Comparison of ENCODE assay signal across 18 cellular contexts in genomic region chr15:101031203-101031602, GRCh38.
DNase-seq lines count a peak whose midpoint lies in the region; ATAC-seq, FAIRE-seq and TF ChIP-seq lines count a peak whose summit lies in the region.
"Had no signal": no experiment of that assay in that cellular context is flagged by ENCODE, and none has a peak within 500 bp of the region (broad histone marks: within the 10 kb centered on the region; RNA-seq: fewer than 3 reads in every experiment).

No MANE protein-coding gene starts in this region.

- no peaks in the 10 kb centered on the region for H4K20me1 ChIP-seq in endothelial cell of umbilical vein (replicated peaks; ENCODE audit: control insufficient read depth, extremely low read depth, insufficient read depth, low read length)
- H4K20me1 ChIP-seq: BLaER1 had no signal

- TF ChIP-seq CTCF in Peyer's patch (IDR thresholded peaks at IDR 0.05): no peak
- TF ChIP-seq CTCF in endothelial cell of umbilical vein (IDR thresholded peaks at IDR 0.05; ENCODE audit: extremely low read depth in 1 of 2, insufficient read depth in 1 of 2, low read depth in 1 of 2, low read length in 2 of 2): no peak
- no peak for TF ChIP-seq CTCF in neural crest cell (conservative IDR thresholded peaks at IDR 0.05)

- H3K9me1 ChIP-seq in endothelial cell of umbilical vein (replicated peaks; ENCODE audit: control insufficient read depth, extremely low read depth, insufficient read depth, low read length): no peaks in the 10 kb centered on the region

- DNase-seq in HCEC 1CT (peak; percentile 17), Peyer's patch (peak in 2 of 3 donors; percentile 12 to 39), endothelial cell of umbilical vein (ENCODE audit: low read depth, low spot score) (peak; percentile 73), neural crest cell (ENCODE audit: low read depth, low spot score) (peak; percentile 0), kidney glomerular epithelial cell (lab: John Stamatoyannopoulos, UW) (no peak), NOMO-1 (lab: John Stamatoyannopoulos, UW; ENCODE audit: unreplicated experiment in 2 of 2) (no peak), MV-4-11 (lab: John Stamatoyannopoulos, UW) (no peak)
- DNase-seq: activated CD4-positive, alpha-beta T cell treated with anti-CD3 and anti-CD28 coated beads, Interleukin-2, amount 10 ng/mL, durations not matched to agents 24 days and 14 days; hippocampal formation; left ventricle myocardium inferior; NCI-H2081 treated with DMSO at 0.1 percent for 48 hours; stimulated activated CD4-positive, alpha-beta T cell treated with anti-CD3 and anti-CD28 coated beads, Interleukin-4, amount 100 ng/mL, for 1 hour; T-helper 9 cell had no signal

- intact Hi-C loops in endothelial cell of umbilical vein (cut with micrococcal nuclease): no loop called here

- H3K27ac ChIP-seq in Peyer's patch (no peak overlapping the region), endothelial cell of umbilical vein (ENCODE audit: insufficient read depth, low read depth, low read length) (no peak overlapping the region)
- H3K27ac ChIP-seq: BLaER1, left ventricle myocardium inferior, tibial artery had no signal

- no peak overlapping the region for H2AFZ ChIP-seq in endothelial cell of umbilical vein (ENCODE audit: low read depth, low read length)

- no peak overlapping the region for H3K4me3 ChIP-seq in Peyer's patch
- H3K4me3 ChIP-seq in endothelial cell of umbilical vein (replicated peaks in 1 of 3; ENCODE audit: insufficient read depth in 1 of 3, low read depth in 1 of 3, low read length in 3 of 3): no peak overlapping the region
- H3K4me3 ChIP-seq: BLaER1, left ventricle myocardium inferior, tibial artery had no signal

- H3K9me3 Mint-ChIP-seq in neural crest cell: peaks cover 8% of the 10 kb centered on the region

- no peak for ATAC-seq in GM18870 (IDR thresholded peaks at IDR 0.05; ENCODE audit: unreplicated experiment)
- ATAC-seq: activated T-helper 17 cell treated with anti-CD3 and anti-CD28 coated beads, Interleukin-2, amount 50 U/mL, for 72 hours; naive thymus-derived CD4-positive, alpha-beta T cell had no signal

- H3K79me2 ChIP-seq in endothelial cell of umbilical vein (ENCODE audit: control insufficient read depth, insufficient read depth, low read length): no peaks in the 10 kb centered on the region

- H3K4me3 Mint-ChIP-seq in neural crest cell: no peak overlapping the region
- H3K4me3 Mint-ChIP-seq: activated CD4-positive, alpha-beta T cell treated with anti-CD3 and anti-CD28 coated beads, Interleukin-2, amount 10 ng/mL, durations not matched to agents 24 days and 14 days; activated T-helper 17 cell treated with anti-CD3 and anti-CD28 coated beads, Interleukin-2, amount 50 U/mL, for 72 hours; naive thymus-derived CD4-positive, alpha-beta T cell had no signal

- H3K9me3 ChIP-seq in Peyer's patch (no peaks in the 10 kb centered on the region), endothelial cell of umbilical vein (replicated peaks; ENCODE audit: control insufficient read depth, insufficient read depth, low read length) (no peaks in the 10 kb centered on the region)

- H3K36me3 ChIP-seq in Peyer's patch (peaks cover 0 to 61% (median 0%) of the 10 kb centered on the region in 3 donors), endothelial cell of umbilical vein (ENCODE audit: control insufficient read depth in 2 of 2, extremely low read depth in 1 of 2, insufficient read depth in 2 of 2, low read length in 2 of 2) (peaks cover 0 to 7% of the 10 kb centered on the region in 2 experiments)
- H3K36me3 ChIP-seq: BLaER1 had no signal

- dilution Hi-C loops in endothelial cell of umbilical vein (cut with MboI; ENCODE audit: extremely low pct_ligation_motif_present, low sequenced_read_pairs): no loop called here

- TF ChIP-seq POLR2A in Peyer's patch (IDR thresholded peaks at IDR 0.05) (no peak), endothelial cell of umbilical vein (IDR thresholded peaks at IDR 0.05; ENCODE audit: low read depth, low read length) (no peak)

- peaks cover 18% of the 10 kb centered on the region for H3K4me1 Mint-ChIP-seq in neural crest cell
- H3K4me1 Mint-ChIP-seq: activated T-helper 17 cell treated with anti-CD3 and anti-CD28 coated beads, Interleukin-2, amount 50 U/mL, for 72 hours; naive thymus-derived CD4-positive, alpha-beta T cell had no signal

- H3K4me2 ChIP-seq in endothelial cell of umbilical vein (ENCODE audit: insufficient read depth, low read length): no peak overlapping the region
- H3K4me2 ChIP-seq: BLaER1 had no signal

- no peak overlapping the region for H3K9ac ChIP-seq in endothelial cell of umbilical vein (replicated peaks; ENCODE audit: extremely low read depth, insufficient read depth, low read length)
- H3K9ac ChIP-seq: BLaER1 had no signal

- no peak overlapping the region for H3K27ac Mint-ChIP-seq in neural crest cell (ENCODE audit: unreplicated experiment)
- H3K27ac Mint-ChIP-seq: activated CD4-positive, alpha-beta T cell treated with anti-CD3 and anti-CD28 coated beads, Interleukin-2, amount 10 ng/mL, durations not matched to agents 24 days and 14 days; activated T-helper 17 cell treated with anti-CD3 and anti-CD28 coated beads, Interleukin-2, amount 50 U/mL, for 72 hours; naive thymus-derived CD4-positive, alpha-beta T cell had no signal

- POLR2A ChIA-PET in endothelial cell of umbilical vein (lab: Charles Lee): no interaction called here

- CTCF ChIA-PET in endothelial cell of umbilical vein (lab: Charles Lee): interaction anchor here (1.6 to 1.7 kb wide), 2 partner anchors 9 to 23 kb away, joined by 4 to 5 read pairs; no protein-coding TSS in a partner anchor

- H3K4me1 ChIP-seq in Peyer's patch: no peaks in the 10 kb centered on the region
- no peaks in the 10 kb centered on the region for H3K4me1 ChIP-seq in endothelial cell of umbilical vein (ENCODE audit: control insufficient read depth, extremely low read depth, insufficient read depth, low read length)
- H3K4me1 ChIP-seq: tibial artery had no signal

- peak; percentile 79 for FAIRE-seq in endothelial cell of umbilical vein (lab: Jason Lieb, UNC)

- peaks cover 2% of the 10 kb centered on the region for H3K27me3 Mint-ChIP-seq in neural crest cell (ENCODE audit: low read depth)

- no TSS peak for BruUV-seq in endothelial cell of umbilical vein (replicated peaks; lab: Mats Ljungman, UMichigan)

- H3K36me3 Mint-ChIP-seq in neural crest cell (ENCODE audit: low read depth): peaks cover 8% of the 10 kb centered on the region

- H3K27me3 ChIP-seq in Peyer's patch (no peaks in the 10 kb centered on the region), endothelial cell of umbilical vein (ENCODE audit: control insufficient read depth in 2 of 2, insufficient read depth in 2 of 2, low read length in 2 of 2) (no peaks in the 10 kb centered on the region)
- H3K27me3 ChIP-seq: BLaER1, tibial artery had no signal

TF ChIP-seq in endothelial cell of umbilical vein, 7 proteins besides CTCF, POLR2A, EP300 and RAD21:
- TF ChIP-seq GATA2 (IDR thresholded peaks at IDR 0.05; ENCODE audit: insufficient read depth, insufficient read length, low read depth, low read length) (no peak), FOS (IDR thresholded peaks at IDR 0.05; ENCODE audit: borderline replicate concordance, insufficient read depth, low read length) (no peak), POLR2AphosphoS5 (IDR thresholded peaks at IDR 0.05; ENCODE audit: insufficient read depth, low read depth, low read length) (no peak), MYC (IDR thresholded peaks at IDR 0.05; ENCODE audit: low read depth, low read length) (no peak), EZH2 (IDR thresholded peaks at IDR 0.05; ENCODE audit: borderline replicate concordance, low read depth, low read length, severe bottlenecking) (no peak), JUN (IDR thresholded peaks at IDR 0.05; ENCODE audit: borderline replicate concordance, insufficient read depth, insufficient read length, low read depth) (no peak)
- TF ChIP-seq, protein P1, sequence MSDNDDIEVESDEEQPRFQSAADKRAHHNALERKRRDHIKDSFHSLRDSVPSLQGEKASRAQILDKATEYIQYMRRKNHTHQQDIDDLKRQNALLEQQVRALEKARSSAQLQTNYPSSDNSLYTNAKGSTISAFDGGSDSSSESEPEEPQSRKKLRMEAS (IDR thresholded peaks at IDR 0.05; ENCODE audit: insufficient read depth, insufficient read length): no peak

Comparison
In these comparisons a context has a peak if more than half of its experiments do, and no peak if none do; other contexts are left out.
1. DNase-seq: peak in HCEC 1CT (single experiment), Peyer's patch (2 of 3), endothelial cell of umbilical vein (single experiment) and neural crest cell (single experiment); none in kidney glomerular epithelial cell (single experiment), NOMO-1 (0 of 2) and MV-4-11 (single experiment).